1 cellular context compared by ENCODE assay signal in genomic region chr13:98033277-98034247, GRCh38.
TF ChIP-seq lines count a peak whose summit lies in the region.

No MANE protein-coding gene starts in this region.

TF ChIP-seq in HepG2, 621 proteins besides CTCF, POLR2A, EP300 and RAD21 (continued from another document and continues in another):
- TF ChIP-seq ZNF646 (CRISPR knock-in tag; IDR thresholded peaks at IDR 0.05): no peak
- TF ChIP-seq ZBTB34 (CRISPR knock-in tag; IDR thresholded peaks at IDR 0.05): no peak
- no peak for TF ChIP-seq SMAD1 (CRISPR knock-in tag; IDR thresholded peaks at IDR 0.05; ENCODE audit: borderline replicate concordance, low read depth)
- TF ChIP-seq BRCA1 (CRISPR knock-in tag; IDR thresholded peaks at IDR 0.05): 0 out of 2 replicates have a peak, but pooled peaks have one; percentile 41
- no peak for TF ChIP-seq ZNF12 (CRISPR knock-in tag; IDR thresholded peaks at IDR 0.05)
- TF ChIP-seq CENPT (CRISPR knock-in tag; IDR thresholded peaks at IDR 0.05; ENCODE audit: low read depth): no peak
- TF ChIP-seq ZNF781 (CRISPR knock-in tag; IDR thresholded peaks at IDR 0.05; ENCODE audit: borderline replicate concordance, not compliant biosample characterization): no peak
- no peak for TF ChIP-seq ZNF24 (IDR thresholded peaks at IDR 0.05)
- TF ChIP-seq ZNF225 (CRISPR knock-in tag; IDR thresholded peaks at IDR 0.05): no peak
- TF ChIP-seq ATF7 (IDR thresholded peaks at IDR 0.05): no peak
- TF ChIP-seq ATF7 (CRISPR knock-in tag; IDR thresholded peaks at IDR 0.05): no peak
- 0 out of 2 replicates have a peak, but pooled peaks have one; percentile 23 for TF ChIP-seq DMAP1 (CRISPR knock-in tag; IDR thresholded peaks at IDR 0.05)
- TF ChIP-seq HMGXB4 (CRISPR knock-in tag; IDR thresholded peaks at IDR 0.05; ENCODE audit: borderline replicate concordance in 1 of 2, low read depth in 1 of 2): peak in 1 of 2 experiments; percentile 24; a peak in 1 of 4 replicates
- no peak for TF ChIP-seq KDM4B (CRISPR knock-in tag; IDR thresholded peaks at IDR 0.05)
- TF ChIP-seq ZNF670 (CRISPR knock-in tag; IDR thresholded peaks at IDR 0.05; ENCODE audit: borderline replicate concordance): no peak
- no peak for TF ChIP-seq NFRKB (IDR thresholded peaks at IDR 0.05)
- 0 out of 2 replicates have a peak, but pooled peaks have one; percentile 22 for TF ChIP-seq SP4 (CRISPR knock-in tag; IDR thresholded peaks at IDR 0.05)
- TF ChIP-seq RFXAP (CRISPR knock-in tag; IDR thresholded peaks at IDR 0.05; ENCODE audit: borderline replicate concordance): 0 out of 2 replicates have a peak, but pooled peaks have one; percentile 32
- TF ChIP-seq ZNF687 (CRISPR knock-in tag; IDR thresholded peaks at IDR 0.05): no peak
- no peak for TF ChIP-seq ZNF580 (CRISPR knock-in tag; IDR thresholded peaks at IDR 0.05; ENCODE audit: borderline replicate concordance, low read depth)
- peak; percentile 35 for TF ChIP-seq STAG1 (CRISPR knock-in tag; IDR thresholded peaks at IDR 0.05)
- no peak for TF ChIP-seq ARNT (IDR thresholded peaks at IDR 0.05)
- no peak for TF ChIP-seq ZBED4 (CRISPR knock-in tag; IDR thresholded peaks at IDR 0.05; ENCODE audit: borderline replicate concordance)
- peak; percentile 40; the same call in 1 of the 2 replicates for TF ChIP-seq RXRB (CRISPR knock-in tag; IDR thresholded peaks at IDR 0.05; ENCODE audit: borderline replicate concordance)
- no peak for TF ChIP-seq ZZZ3 (CRISPR knock-in tag; IDR thresholded peaks at IDR 0.05; ENCODE audit: borderline replicate concordance)
- TF ChIP-seq HNF1A (IDR thresholded peaks at IDR 0.05; ENCODE audit: low read depth): peak; percentile 95
- peak; percentile 93 for TF ChIP-seq HNF1A (CRISPR knock-in tag; IDR thresholded peaks at IDR 0.05; ENCODE audit: borderline replicate concordance)
- TF ChIP-seq ZNF775 (CRISPR knock-in tag; IDR thresholded peaks at IDR 0.05; ENCODE audit: borderline replicate concordance): no peak
- no peak for TF ChIP-seq ZFP62 (CRISPR knock-in tag; IDR thresholded peaks at IDR 0.05)
- TF ChIP-seq MEF2D (CRISPR knock-in tag; IDR thresholded peaks at IDR 0.05): 0 out of 2 replicates have a peak, but pooled peaks have one; percentile 27
- TF ChIP-seq TEAD2 (CRISPR knock-in tag; IDR thresholded peaks at IDR 0.05): no peak
- no peak for TF ChIP-seq GATAD2A (CRISPR knock-in tag; IDR thresholded peaks at IDR 0.05)
- no peak for TF ChIP-seq ZNF878 (CRISPR knock-in tag; IDR thresholded peaks at IDR 0.05)
